8 cellular contexts compared by ENCODE assay signal in genomic region chr19:55655648-55656040, GRCh38. TPM values are rescaled to one million over a fixed set of nuclear protein-coding genes. Genes with fewer than 3 reads are reported as not detected.
A peak's percentile ranks its signal among the peaks of the same experiment; 100 is the strongest.
DNase-seq lines count a peak whose midpoint lies in the region; ATAC-seq, FAIRE-seq and TF ChIP-seq lines count a peak whose summit lies in the region.

No MANE protein-coding gene starts in this region.

- H3K79me1 ChIP-seq in H1 (ENCODE audit: low read depth, low read length), result peaks cover 9% of the 10 kb centered on the region; the same call in 1 of the 2 replicates

- peak overlapping the region; percentile 95 for H3K18ac ChIP-seq in H1 (ENCODE audit: extremely low read depth, low read length)

- peak overlapping the region; percentile 81 for H4K91ac ChIP-seq in H1 (replicated peaks; ENCODE audit: insufficient read length, low read length)

- TF ChIP-seq POLR2A in H1 (IDR thresholded peaks at IDR 0.05; ENCODE audit: control extremely low read depth in 1 of 2, low read depth in 2 of 2, low read length in 2 of 2), result peak in 1 of 2 experiments; percentile 51; a peak in 1 of 3 replicates

- H4K20me1 ChIP-seq in OCI-LY1 (ENCODE audit: insufficient read depth, low read length) (no peaks in the 10 kb centered on the region; the same call in 1 of the 2 replicates), H1 (replicated peaks in 1 of 2; ENCODE audit: control insufficient read depth in 1 of 2, insufficient read depth in 2 of 2, low read length in 2 of 2) (peaks cover 22% of the 10 kb centered on the region in 2 experiments), neural progenitor cell (ENCODE audit: low read depth) (peaks cover 51% of the 10 kb centered on the region)

- TF ChIP-seq EP300 in H1 (IDR thresholded peaks at IDR 0.05; ENCODE audit: borderline replicate concordance in 1 of 2, low read depth in 2 of 2, low read length in 2 of 2), result no peak

- H2AK5ac ChIP-seq in H1 (ENCODE audit: low read depth, low read length), result peak overlapping the region; percentile 70; the same call in 1 of the 2 replicates

- H2BK120ac ChIP-seq in H1 (replicated peaks; ENCODE audit: low read depth, low read length), result no peak overlapping the region

- H3K36me3 Mint-ChIP-seq in neural progenitor cell, result peaks cover 7% of the 10 kb centered on the region

- TF ChIP-seq CTCF in C4-2B (conservative IDR thresholded peaks at IDR 0.05), result no peak
- TF ChIP-seq CTCF in OCI-LY1 (IDR thresholded peaks at IDR 0.05; ENCODE audit: low read length), result no peak
- no peak for TF ChIP-seq CTCF in H1 (IDR thresholded peaks at IDR 0.05; ENCODE audit: control extremely low read depth in 1 of 3, insufficient read depth in 1 of 3, low read depth in 1 of 3, low read length in 3 of 3)
- no peak for TF ChIP-seq CTCF in neural progenitor cell (IDR thresholded peaks at IDR 0.05)

- POLR2A ChIA-PET in H1 (lab: Charles Lee; ENCODE audit: partially characterized antibody), result interaction anchor here (0.9 to 5.8 kb wide), 5 partner anchors 8 to 21 kb away, joined by 5 to 75 read pairs (median 16); partner anchors contain the start of gene EPN1

- DNase-seq in H1 (ENCODE audit: low read depth in 1 of 2, low spot score in 2 of 2) (no peak), neural progenitor cell (ENCODE audit: low spot score) (no peak)

- H2AFZ ChIP-seq in OCI-LY1 (ENCODE audit: low read length) (no peak overlapping the region), H1 (ENCODE audit: low read length) (no peak overlapping the region), neural progenitor cell (replicated peaks) (peak overlapping the region; percentile 60)

- H3K4me1 ChIP-seq in OCI-LY1 (ENCODE audit: insufficient read depth, low read length, severe bottlenecking) (peaks cover 34% of the 10 kb centered on the region), H1 (replicated peaks in 1 of 4; ENCODE audit: control insufficient read depth in 3 of 4, insufficient read depth in 4 of 4, low read length in 3 of 4) (peaks cover 3 to 18% (median 10%) of the 10 kb centered on the region in 4 experiments; a peak in 6 of 7 replicates), neural progenitor cell (peaks cover 18% of the 10 kb centered on the region)

- peak overlapping the region; percentile 97 for H2BK5ac ChIP-seq in H1 (ENCODE audit: low read depth, low read length)

- peak overlapping the region; percentile 93 for H3K56ac ChIP-seq in H1 (replicated peaks; ENCODE audit: insufficient read length, low read depth, low read length)

- peak overlapping the region; percentile 97 for H3K4me2 ChIP-seq in OCI-LY1 (ENCODE audit: low read length)
- peak overlapping the region; percentile 81 to 94 for H3K4me2 ChIP-seq in H1 (ENCODE audit: insufficient read depth in 1 of 2, low read depth in 2 of 2, low read length in 2 of 2)
- H3K4me2 ChIP-seq in neural progenitor cell, result peak overlapping the region; percentile 94

- no peak for ATAC-seq in GM18498 (IDR thresholded peaks at IDR 0.05; ENCODE audit: unreplicated experiment)
- ATAC-seq in activated CD4-positive, CD25-positive, alpha-beta regulatory T cell treated with anti-CD3 and anti-CD28 coated beads, Interleukin-2, amount 50 U/mL, for 24 hours, result no peak
- no peak for ATAC-seq in HG02973 (IDR thresholded peaks at IDR 0.05; ENCODE audit: unreplicated experiment)
- no peak for ATAC-seq in GM18517 (IDR thresholded peaks at IDR 0.05; ENCODE audit: unreplicated experiment)

- H3K23ac ChIP-seq in H1 (ENCODE audit: insufficient read length), result no peak overlapping the region

- H3K79me2 ChIP-seq in OCI-LY1 (ENCODE audit: insufficient read depth, low read length) (peaks cover 52% of the 10 kb centered on the region), H1 (ENCODE audit: control insufficient read depth in 1 of 2, insufficient read depth in 2 of 2, low read length in 2 of 2) (peaks cover 45 to 53% of the 10 kb centered on the region in 2 experiments), neural progenitor cell (ENCODE audit: low read depth) (peaks cover 57% of the 10 kb centered on the region)

- 0% methylated on average over 19 of the region's 19 CpGs; no CpG with 5 or more reads in 1 of the 2 experiments for WGBS in H1 (ENCODE audit: extremely low coverage in 1 of 2, insufficient coverage in 1 of 2, insufficient read length in 1 of 2, insufficient replicate concordance in 2 of 2, low coverage in 1 of 2, low lambda C conversion rate in 2 of 2, missing lambda C conversion rate in 1 of 2), 2 experiments

- H3K9me2 ChIP-seq in OCI-LY1 (ENCODE audit: low read depth, low read length), result no peaks in the 10 kb centered on the region

- H2BK20ac ChIP-seq in H1 (ENCODE audit: low read length), result 0 out of 2 replicates have a peak overlapping the region, but pooled peaks have one; percentile 13

- H2BK15ac ChIP-seq in H1 (ENCODE audit: low read length), result peak overlapping the region; percentile 10; the same call in 1 of the 2 replicates

- no peak for TF ChIP-seq RAD21 in H1 (IDR thresholded peaks at IDR 0.05 in 1 of 2, conservative IDR thresholded peaks at IDR 0.05 in 1 of 2; ENCODE audit: low read depth in 2 of 2, low read length in 2 of 2)

- no peak for FAIRE-seq in H1 (lab: Jason Lieb, UNC)

- peaks cover 58% of the 10 kb centered on the region for H3K36me3 ChIP-seq in OCI-LY1 (ENCODE audit: insufficient read depth, low read length)
- H3K36me3 ChIP-seq in H1 (ENCODE audit: control insufficient read depth in 2 of 4, insufficient read depth in 4 of 4, low read length in 3 of 4), result peaks cover 4 to 11% (median 6%) of the 10 kb centered on the region in 4 experiments; a peak in 4 of 8 replicates
- no peaks in the 10 kb centered on the region for H3K36me3 ChIP-seq in neural progenitor cell

- H3K4ac ChIP-seq in H1 (replicated peaks; ENCODE audit: insufficient read length, low read depth, low read length), result peak overlapping the region; percentile 36

- H3K14ac ChIP-seq in H1 (ENCODE audit: insufficient read length), result no peak overlapping the region

- peaks cover 4% of the 10 kb centered on the region for H3K27me3 Mint-ChIP-seq in neural progenitor cell (ENCODE audit: insufficient read depth, low read depth)

- CTCF ChIA-PET in H1 (lab: Charles Lee; ENCODE audit: partially characterized antibody), result interaction anchor here (2.3 kb wide), 1 partner anchor 23 kb away, joined by 9 read pairs; no protein-coding TSS in a partner anchor

- H3K9me3 ChIP-seq in OCI-LY1 (ENCODE audit: low read length) (no peaks in the 10 kb centered on the region), H1 (ENCODE audit: insufficient read depth in 2 of 2, low read depth in 1 of 2, low read length in 1 of 2) (no peaks in the 10 kb centered on the region), neural progenitor cell (ENCODE audit: low read depth) (no peaks in the 10 kb centered on the region)

- H4K5ac ChIP-seq in H1 (ENCODE audit: insufficient read length, low read depth, low read length), result peak overlapping the region; percentile 89

- H3K9me3 Mint-ChIP-seq in neural progenitor cell, result no peaks in the 10 kb centered on the region

- no peaks in the 10 kb centered on the region for H3F3A ChIP-seq in OCI-LY1 (ENCODE audit: insufficient read depth, low read length)
- peaks cover 12% of the 10 kb centered on the region for H3F3A ChIP-seq in neural progenitor cell (ENCODE audit: low read depth)

- H3K27me3 ChIP-seq in OCI-LY1 (ENCODE audit: insufficient read depth, low read length), result no peaks in the 10 kb centered on the region
- H3K27me3 ChIP-seq in H1 (replicated peaks in 1 of 4; ENCODE audit: control insufficient read depth in 3 of 4, extremely low read depth in 1 of 4, insufficient read depth in 3 of 4, low read length in 3 of 4), result no peaks in the 10 kb centered on the region
- H3K27me3 ChIP-seq in neural progenitor cell, result no peaks in the 10 kb centered on the region

- peak overlapping the region; percentile 98 for H3K9ac ChIP-seq in OCI-LY1 (ENCODE audit: low read length)
- H3K9ac ChIP-seq in H1 (replicated peaks in 1 of 4; ENCODE audit: extremely low read depth in 1 of 4, low read depth in 3 of 4, low read length in 3 of 4), result peak overlapping the region; percentile 83 to 100 (median 98)
- H3K9ac ChIP-seq in neural progenitor cell, result peak overlapping the region; percentile 95

- peak overlapping the region; percentile 96 for H3K4me3 Mint-ChIP-seq in neural progenitor cell

- peak overlapping the region; percentile 6; the same call in 1 of the 2 replicates for H2BK12ac ChIP-seq in H1 (ENCODE audit: low read depth, low read length)

- peak overlapping the region; percentile 92 for H4K8ac ChIP-seq in H1 (ENCODE audit: extremely low read depth, insufficient read depth, low read length)

- H3K4me3 ChIP-seq in OCI-LY1 (ENCODE audit: low read depth, low read length, poor library complexity, severe bottlenecking), result peak overlapping the region; percentile 94
- H3K4me3 ChIP-seq in H1 (ENCODE audit: extremely low read depth in 1 of 4, insufficient read depth in 2 of 4, low read depth in 3 of 4, low read length in 4 of 4), result peak overlapping the region; percentile 84 to 93 (median 92)
- peak overlapping the region; percentile 88 for H3K4me3 ChIP-seq in neural progenitor cell

- H3K27ac Mint-ChIP-seq in neural progenitor cell, result peak overlapping the region; percentile 98

- peaks cover 31% of the 10 kb centered on the region for H3K4me1 Mint-ChIP-seq in neural progenitor cell

- H3K27ac ChIP-seq in C4-2B, result peak overlapping the region; percentile 100
- peak overlapping the region; percentile 91 for H3K27ac ChIP-seq in OCI-LY1 (ENCODE audit: low read depth, low read length, poor library complexity, severe bottlenecking)
- peak overlapping the region; percentile 98 for H3K27ac ChIP-seq in H1 (ENCODE audit: low read depth, low read length)
- peak overlapping the region; percentile 98 for H3K27ac ChIP-seq in neural progenitor cell

- H3K23me2 ChIP-seq in H1 (ENCODE audit: low read depth, low read length), result peaks cover 13% of the 10 kb centered on the region

RNA-seq across cellular contexts. Expression of gene U2AF2, which starts 0.8 kb away (rescaled TPM):
- 252 and 269 TPM in 2 replicates for total RNA-seq in H1 (2021; fragmentation: NEBNext Ultra II Directional; extraction: Animal tissue kit (Norgen Biotek cat#: 25700))
- 162 and 297 TPM in 2 replicates for polyA plus RNA-seq in H1 (2011; rRNA removed)
- 279 TPM for polyA plus RNA-seq in H1 (2011; cell fraction: cytosol; rRNA removed)
- polyA plus RNA-seq in H1 (2011; cell fraction: nucleus; rRNA removed), result 769 TPM
- polyA plus RNA-seq in H1 (2012, experiment 1 of 2), result 233 to 309 TPM (median 276 TPM) in 4 replicates
- 266 TPM for polyA plus RNA-seq in H1 (2012, experiment 2 of 2)
- 137 TPM for polyA plus RNA-seq in H1 (2013, experiment 1 of 2)
- polyA plus RNA-seq in H1 (2013, experiment 2 of 2), result 126 TPM
- polyA minus RNA-seq in H1 (2011; rRNA and poly(A)+ RNA removed), result 135 TPM in 2 replicates
- polyA minus RNA-seq in H1 (2011; cell fraction: cytosol; rRNA and poly(A)+ RNA removed), result 185 TPM
- 146 TPM for polyA minus RNA-seq in H1 (2011; cell fraction: nucleus; rRNA and poly(A)+ RNA removed)
- 124 and 238 TPM in 2 replicates for total RNA-seq in neural progenitor cell (ENCODE audit: low replicate concordance)

RNA-seq across cellular contexts. Expression of gene CCDC106, which starts 7.6 kb away (rescaled TPM):
- total RNA-seq in H1 (2021; fragmentation: NEBNext Ultra II Directional; extraction: Animal tissue kit (Norgen Biotek cat#: 25700)), result 19.1 and 20.1 TPM in 2 replicates
- 12.0 and 19.4 TPM in 2 replicates for polyA plus RNA-seq in H1 (2011; rRNA removed)
- polyA plus RNA-seq in H1 (2011; cell fraction: cytosol; rRNA removed), result 10.8 TPM
- 24.2 TPM for polyA plus RNA-seq in H1 (2011; cell fraction: nucleus; rRNA removed)
- 11.2 to 17.6 TPM (median 16.0 TPM) in 4 replicates for polyA plus RNA-seq in H1 (2012, experiment 1 of 2)
- 17.1 TPM for polyA plus RNA-seq in H1 (2012, experiment 2 of 2)
- 17.2 TPM for polyA plus RNA-seq in H1 (2013, experiment 1 of 2)
- 16.7 TPM for polyA plus RNA-seq in H1 (2013, experiment 2 of 2)
- polyA minus RNA-seq in H1 (2011; rRNA and poly(A)+ RNA removed), result 2.7 TPM in 2 replicates
- 8.7 TPM for polyA minus RNA-seq in H1 (2011; cell fraction: cytosol; rRNA and poly(A)+ RNA removed)
- polyA minus RNA-seq in H1 (2011; cell fraction: nucleus; rRNA and poly(A)+ RNA removed), result 5.9 TPM
- total RNA-seq in neural progenitor cell (ENCODE audit: low replicate concordance), result 7.6 and 24.9 TPM in 2 replicates

RNA-seq across cellular contexts. Expression of gene ZNF581, which starts 12.2 kb away (rescaled TPM):
- 73.0 and 76.0 TPM in 2 replicates for total RNA-seq in H1 (2021; fragmentation: NEBNext Ultra II Directional; extraction: Animal tissue kit (Norgen Biotek cat#: 25700))
- polyA plus RNA-seq in H1 (2011; rRNA removed), result 76.1 and 97.6 TPM in 2 replicates
- 74.2 TPM for polyA plus RNA-seq in H1 (2011; cell fraction: cytosol; rRNA removed)
- polyA plus RNA-seq in H1 (2011; cell fraction: nucleus; rRNA removed), result 78.2 TPM
- polyA plus RNA-seq in H1 (2012, experiment 1 of 2), result 51.9 to 85.8 TPM (median 82.3 TPM) in 4 replicates
- 104 TPM for polyA plus RNA-seq in H1 (2012, experiment 2 of 2)
- polyA plus RNA-seq in H1 (2013, experiment 1 of 2), result 41.3 TPM
- 39.4 TPM for polyA plus RNA-seq in H1 (2013, experiment 2 of 2)
- 50.6 and 79.5 TPM in 2 replicates for polyA minus RNA-seq in H1 (2011; rRNA and poly(A)+ RNA removed)
- polyA minus RNA-seq in H1 (2011; cell fraction: cytosol; rRNA and poly(A)+ RNA removed), result 58.1 TPM
- 41.2 TPM for polyA minus RNA-seq in H1 (2011; cell fraction: nucleus; rRNA and poly(A)+ RNA removed)
- total RNA-seq in neural progenitor cell (ENCODE audit: low replicate concordance), result 12.2 and 32.4 TPM in 2 replicates

RNA-seq across cellular contexts. Expression of gene ZNF580, which starts 14.8 kb away (rescaled TPM):
- total RNA-seq in H1 (2021; fragmentation: NEBNext Ultra II Directional; extraction: Animal tissue kit (Norgen Biotek cat#: 25700)), result 24.6 and 26.3 TPM in 2 replicates
- 12.0 and 25.4 TPM in 2 replicates for polyA plus RNA-seq in H1 (2011; rRNA removed)
- polyA plus RNA-seq in H1 (2011; cell fraction: cytosol; rRNA removed), result 12.6 TPM
- polyA plus RNA-seq in H1 (2011; cell fraction: nucleus; rRNA removed), result 28.3 TPM
- polyA plus RNA-seq in H1 (2012, experiment 1 of 2), result 21.8 to 34.3 TPM (median 31.2 TPM) in 4 replicates
- 20.7 TPM for polyA plus RNA-seq in H1 (2012, experiment 2 of 2)
- polyA plus RNA-seq in H1 (2013, experiment 1 of 2), result 18.6 TPM
- polyA plus RNA-seq in H1 (2013, experiment 2 of 2), result 17.5 TPM
- polyA minus RNA-seq in H1 (2011; rRNA and poly(A)+ RNA removed), result 3.1 and 4.8 TPM in 2 replicates
- polyA minus RNA-seq in H1 (2011; cell fraction: cytosol; rRNA and poly(A)+ RNA removed), result 17.8 TPM
- polyA minus RNA-seq in H1 (2011; cell fraction: nucleus; rRNA and poly(A)+ RNA removed), result 13.0 TPM
- 2.8 and 13.4 TPM in 2 replicates for total RNA-seq in neural progenitor cell (ENCODE audit: low replicate concordance)

RNA-seq across cellular contexts. Expression of gene EPN1, which starts 19.4 kb away (rescaled TPM):
- 200 and 206 TPM in 2 replicates for total RNA-seq in H1 (2021; fragmentation: NEBNext Ultra II Directional; extraction: Animal tissue kit (Norgen Biotek cat#: 25700))
- polyA plus RNA-seq in H1 (2011; rRNA removed), result 49.6 and 116 TPM in 2 replicates
- polyA plus RNA-seq in H1 (2011; cell fraction: cytosol; rRNA removed), result 75.2 TPM
- polyA plus RNA-seq in H1 (2011; cell fraction: nucleus; rRNA removed), result 71.0 TPM
- polyA plus RNA-seq in H1 (2012, experiment 1 of 2), result 100 to 163 TPM (median 150 TPM) in 4 replicates
- 137 TPM for polyA plus RNA-seq in H1 (2012, experiment 2 of 2)
- polyA plus RNA-seq in H1 (2013, experiment 1 of 2), result 103 TPM
- 111 TPM for polyA plus RNA-seq in H1 (2013, experiment 2 of 2)
- polyA minus RNA-seq in H1 (2011; rRNA and poly(A)+ RNA removed), result 55.2 and 69.0 TPM in 2 replicates
- 133 TPM for polyA minus RNA-seq in H1 (2011; cell fraction: cytosol; rRNA and poly(A)+ RNA removed)
- 43.1 TPM for polyA minus RNA-seq in H1 (2011; cell fraction: nucleus; rRNA and poly(A)+ RNA removed)
- total RNA-seq in neural progenitor cell (ENCODE audit: low replicate concordance), result 16.1 and 75.0 TPM in 2 replicates
